Comparison of ENCODE assay signal across 8 cellular contexts in the genomic region with DNA sequence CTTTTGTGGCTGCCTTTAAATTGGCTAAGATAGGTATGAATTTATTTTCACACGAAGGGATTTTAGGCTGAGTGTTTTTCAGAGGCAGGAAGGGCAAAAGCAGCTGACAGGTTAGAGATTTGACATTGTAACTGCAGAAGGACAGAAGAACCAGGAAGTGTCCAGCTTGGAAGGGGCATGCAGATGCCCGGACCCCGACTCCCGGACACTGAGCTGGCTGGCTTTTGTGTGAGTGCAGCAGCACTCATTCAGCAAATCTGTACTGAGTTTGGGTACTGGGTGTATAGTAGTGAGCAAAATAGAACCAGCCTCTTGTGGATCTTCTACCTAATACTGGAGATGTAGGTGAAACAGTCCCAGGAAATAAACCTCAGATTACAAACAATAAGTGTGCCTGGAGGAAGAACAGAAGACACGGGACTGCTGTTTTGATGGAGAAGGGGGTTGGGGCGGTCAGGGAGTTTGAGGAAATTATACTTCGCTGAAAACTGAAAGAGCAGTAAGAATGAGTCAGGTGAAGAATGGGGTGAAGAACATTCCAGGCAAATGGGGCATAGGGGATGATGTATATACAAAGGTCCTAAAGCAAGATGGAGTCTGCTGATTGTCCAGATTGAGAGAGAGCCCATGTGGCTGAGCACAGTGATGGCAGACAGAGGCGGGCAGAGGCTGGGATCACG.
A peak's percentile ranks its signal among the peaks of the same experiment; 100 is the strongest.
DNase-seq lines count a peak whose midpoint lies in the region; ATAC-seq, FAIRE-seq and TF ChIP-seq lines count a peak whose summit lies in the region.

No MANE protein-coding gene starts in this region.

- in situ Hi-C loops in HAP-1 (cut with MboI; ENCODE audit: low sequenced_read_pairs): no loop called here

- H3K9ac ChIP-seq in iPS-18a (ENCODE audit: low read length): no peak overlapping the region

- H3K36me3 Mint-ChIP-seq in WTC11: no peaks in the 10 kb centered on the region

- H3K4me3 Mint-ChIP-seq in WTC11: peak overlapping the region; percentile 33

- intact Hi-C loops in spleen (cut with DNase I; ENCODE audit: low total_unique reads): no loop called here

- H3K4me1 ChIP-seq in iPS-18a (ENCODE audit: control insufficient read depth, low read depth, low read length): peaks cover 40% of the 10 kb centered on the region
- H3K4me1 ChIP-seq in spleen: peaks cover 26 to 68% (median 47%) of the 10 kb centered on the region in 6 donors
- peaks cover 41% of the 10 kb centered on the region for H3K4me1 ChIP-seq in HAP-1

- H3K9me3 Mint-ChIP-seq in WTC11: no peaks in the 10 kb centered on the region

- CTCF ChIA-PET in WTC11 (lab: Charles Lee): interaction anchor here (0.7 to 8.5 kb wide), 5 partner anchors 58 to 127 kb away, joined by 3 to 229 read pairs (median 4); a partner anchor contains a TSS

- H3K27ac ChIP-seq in iPS-18a (ENCODE audit: low read length) (no peak overlapping the region), spleen (peak overlapping the region in 7 of 8 donors; percentile 49 to 78 (median 69))

- WGBS in spleen, 5 donors: 40 to 54% (median 43%) methylated on average over 9 of the region's 9 CpGs

- H3K36me3 ChIP-seq in iPS-18a (ENCODE audit: control insufficient read depth, low read depth, low read length) (no peaks in the 10 kb centered on the region), spleen (no peaks in the 10 kb centered on the region), HAP-1 (replicated peaks) (no peaks in the 10 kb centered on the region)

- POLR2A ChIA-PET in WTC11 (lab: Charles Lee): interaction anchor here (0.5 kb wide), 1 partner anchor 34 kb away, joined by 5 read pairs; no protein-coding TSS in a partner anchor

- H3K27me3 ChIP-seq in iPS-18a (ENCODE audit: control insufficient read depth, insufficient read depth, low read length) (no peaks in the 10 kb centered on the region), spleen (replicated peaks in 1 of 7) (peaks cover 0 to 86% (median 22%) of the 10 kb centered on the region in 7 donors), HAP-1 (ENCODE audit: low read depth) (no peaks in the 10 kb centered on the region)

- ATAC-seq in WTC11: no peak
- ATAC-seq in GM21737 (IDR thresholded peaks at IDR 0.05; ENCODE audit: unreplicated experiment): no peak
- no peak for ATAC-seq in HG03460 (IDR thresholded peaks at IDR 0.05; ENCODE audit: unreplicated experiment)

- H3K9me3 ChIP-seq in iPS-18a (ENCODE audit: control insufficient read depth, low read depth, low read length) (no peaks in the 10 kb centered on the region), spleen (no peaks in the 10 kb centered on the region), HAP-1 (no peaks in the 10 kb centered on the region)

- DNase-seq in GM19239 (ENCODE audit: insufficient read length, low spot score) (no peak), WTC11 (ENCODE audit: low spot score) (no peak), spleen (no peak), HAP-1 (ENCODE audit: low spot score in 2 of 2) (no peak), NK-92 (lab: John Stamatoyannopoulos, UW; ENCODE audit: unreplicated experiment) (no peak)

- peak; percentile 4 for FAIRE-seq in GM19239 (lab: Jason Lieb, UNC)

- H3K27ac Mint-ChIP-seq in WTC11: peak overlapping the region; percentile 96

- H3K4me3 ChIP-seq in iPS-18a (ENCODE audit: low read length) (peak overlapping the region; percentile 20), spleen (peak overlapping the region in 2 of 8 donors; percentile 24 to 25), HAP-1 (no peak overlapping the region)

- H3K4me1 Mint-ChIP-seq in WTC11: peaks cover 78% of the 10 kb centered on the region

- H3K27me3 Mint-ChIP-seq in WTC11 (ENCODE audit: low read depth): no peaks in the 10 kb centered on the region

- TF ChIP-seq CTCF in WTC11 (IDR thresholded peaks at IDR 0.05): no peak
- no peak for TF ChIP-seq CTCF in spleen (IDR thresholded peaks at IDR 0.05 in 8 of 11, conservative IDR thresholded peaks at IDR 0.05 in 3 of 11)

- no peak for TF ChIP-seq POLR2A in spleen (IDR thresholded peaks at IDR 0.05)

TF ChIP-seq in WTC11, 78 proteins besides CTCF, POLR2A, EP300 and RAD21:
- no peak for TF ChIP-seq JUN (CRISPR knock-in tag; IDR thresholded peaks at IDR 0.05)
